19 cellular contexts compared by ENCODE assay signal in genomic region chr16:55647798-55648197, GRCh38. TPM values are rescaled to one million over a fixed set of nuclear protein-coding genes. Genes with fewer than 3 reads are reported as not detected.
"Had no signal": no experiment of that assay in that cellular context is flagged by ENCODE, and none has a peak within 500 bp of the region (broad histone marks: within the 10 kb centered on the region; RNA-seq: fewer than 3 reads in every experiment).

No MANE protein-coding gene starts in this region.

- H3K27me3 ChIP-seq: colonic mucosa, uterus had no signal

- H3K27ac Mint-ChIP-seq: activated naive CD4-positive, alpha-beta T cell treated with anti-CD3 and anti-CD28 coated beads, Interleukin-2, amount 10 ng/mL, durations not matched to agents 7 days and 5 days; naive thymus-derived CD8-positive, alpha-beta T cell; stimulated activated memory B cell treated with anti-CD40 and anti-IgM and Interleukin-4, amounts not matched to agents 10 μg/mL and 1 μg/mL and 100 μg/mL, for 72 hours had no signal

- H3K9me3 Mint-ChIP-seq: activated naive CD4-positive, alpha-beta T cell treated with anti-CD3 and anti-CD28 coated beads, Interleukin-2, amount 10 ng/mL, durations not matched to agents 7 days and 5 days; stimulated activated memory B cell treated with anti-CD40 and anti-IgM and Interleukin-4, amounts not matched to agents 10 μg/mL and 1 μg/mL and 100 μg/mL, for 72 hours had no signal

- H3K36me3 Mint-ChIP-seq: activated naive CD4-positive, alpha-beta T cell treated with anti-CD3 and anti-CD28 coated beads, Interleukin-2, amount 10 ng/mL, durations not matched to agents 7 days and 5 days; naive thymus-derived CD8-positive, alpha-beta T cell; stimulated activated memory B cell treated with anti-CD40 and anti-IgM and Interleukin-4, amounts not matched to agents 10 μg/mL and 1 μg/mL and 100 μg/mL, for 72 hours had no signal

- H3K4me1 Mint-ChIP-seq: activated naive CD4-positive, alpha-beta T cell treated with anti-CD3 and anti-CD28 coated beads, Interleukin-2, amount 10 ng/mL, durations not matched to agents 7 days and 5 days; naive thymus-derived CD8-positive, alpha-beta T cell; stimulated activated memory B cell treated with anti-CD40 and anti-IgM and Interleukin-4, amounts not matched to agents 10 μg/mL and 1 μg/mL and 100 μg/mL, for 72 hours had no signal

- H3K4me1 ChIP-seq: colonic mucosa, tibial artery, uterus had no signal

- H3K4me3 Mint-ChIP-seq: activated naive CD4-positive, alpha-beta T cell treated with anti-CD3 and anti-CD28 coated beads, Interleukin-2, amount 10 ng/mL, durations not matched to agents 7 days and 5 days; naive thymus-derived CD8-positive, alpha-beta T cell; stimulated activated memory B cell treated with anti-CD40 and anti-IgM and Interleukin-4, amounts not matched to agents 10 μg/mL and 1 μg/mL and 100 μg/mL, for 72 hours had no signal

- ATAC-seq: activated CD4-positive, CD25-positive, alpha-beta regulatory T cell treated with anti-CD3 and anti-CD28 coated beads, Interleukin-2, amount 50 U/mL, for 24 hours; left ventricle myocardium superior; naive thymus-derived CD8-positive, alpha-beta T cell; stimulated activated memory B cell treated with anti-CD40 and anti-IgM and Interleukin-4, amounts not matched to agents 10 μg/mL and 1 μg/mL and 100 μg/mL, for 72 hours had no signal

- DNase-seq: activated CD4-positive, alpha-beta T cell treated with anti-CD3 and anti-CD28 coated beads, Interleukin-2, amount 50 U/mL, for 4 hours; activated naive CD4-positive, alpha-beta T cell treated with anti-CD3 and anti-CD28 coated beads, Interleukin-2, amount 10 ng/mL, durations not matched to agents 7 days and 5 days; colonic mucosa; effector CD4-positive, alpha-beta T cell; left ventricle myocardium superior; mesenchymal stem cell; naive thymus-derived CD8-positive, alpha-beta T cell; posterior cingulate gyrus; retina; T-helper 1 cell; T1000; tibial artery; uterus had no signal

- H3K36me3 ChIP-seq: cardiac muscle cell, colonic mucosa, neutrophil, tibial artery, uterus had no signal

- H3K9me3 ChIP-seq: colonic mucosa, neutrophil, tibial artery, uterus had no signal

- H3K4me3 ChIP-seq: cardiac muscle cell, colonic mucosa, tibial artery, uterus had no signal

- H3K27ac ChIP-seq: cardiac muscle cell, colonic mucosa, epithelial cell of prostate, neutrophil, tibial artery, uterus had no signal

RNA-seq across cellular contexts. Expression of gene SLC6A2, which starts 8.0 kb away (rescaled TPM):
- total RNA-seq: kidney epithelial cell; left ventricle myocardium superior; naive thymus-derived CD8-positive, alpha-beta T cell had no signal
- polyA plus RNA-seq: naive thymus-derived CD8-positive, alpha-beta T cell had no signal
